Comparison of ENCODE assay signal across 8 cellular contexts in genomic region chr3:197654082-197654996, GRCh38.
A peak's percentile ranks its signal among the peaks of the same experiment; 100 is the strongest.
DNase-seq lines count a peak whose midpoint lies in the region; ATAC-seq, FAIRE-seq and TF ChIP-seq lines count a peak whose summit lies in the region.
"Not testable (repeated sequence)": the region's sequence is repeated elsewhere in the genome, so short reads cannot be mapped to it uniquely, and the experiment has no call there.

No MANE protein-coding gene starts in this region.

- not testable (repeated sequence) for H3K4me1 ChIP-seq in H1 (replicated peaks in 1 of 4; ENCODE audit: control insufficient read depth in 3 of 4, insufficient read depth in 4 of 4, low read length in 3 of 4)

- not testable (repeated sequence) for H3K36me3 Mint-ChIP-seq in CD4-positive, alpha-beta T cell (ENCODE audit: low read depth); memory B cell

- peak overlapping the region in 3 of 4 experiments; percentile 26 to 52 (median 36); a peak in 5 of 8 replicates for H3K4me3 ChIP-seq in H1 (ENCODE audit: extremely low read depth in 1 of 4, insufficient read depth in 2 of 4, low read depth in 3 of 4, low read length in 4 of 4)

- peak in 9 of 10 experiments; percentile 11 to 59 (median 28) for DNase-seq in CD4-positive, alpha-beta T cell
- DNase-seq in NAMALWA (ENCODE audit: low spot score) (peak; percentile 28), H1 (ENCODE audit: low read depth in 1 of 2, low spot score in 2 of 2) (peak in 1 of 2 experiments; percentile 82), memory B cell (ENCODE audit: low spot score in 2 of 2) (peak in 1 of 2 donors; percentile 60)
- DNase-seq in activated CD8-positive, alpha-beta memory T cell treated with anti-CD3 and anti-CD28 coated beads, Interleukin-2, amount 50 U/mL, for 48 hours = peak; percentile 82
- DNase-seq in stimulated activated CD4-positive, alpha-beta T cell treated with anti-CD3 and anti-CD28 coated beads, Interleukin-1b, Interleukin-23, amount 100 ng/mL, for 48 hours = peak; percentile 46

- not testable (repeated sequence) for H4K91ac ChIP-seq in H1 (replicated peaks; ENCODE audit: insufficient read length, low read length)

- not testable (repeated sequence) for H3K79me1 ChIP-seq in H1 (ENCODE audit: low read depth, low read length)

- peak overlapping the region in 1 of 2 experiments; percentile 46; a peak in 2 of 4 replicates for H3K4me2 ChIP-seq in H1 (ENCODE audit: insufficient read depth in 1 of 2, low read depth in 2 of 2, low read length in 2 of 2)

- not testable (repeated sequence) for H3K27me3 Mint-ChIP-seq in CD4-positive, alpha-beta T cell; memory B cell

- H2AFZ ChIP-seq in H1 (ENCODE audit: low read length) = not testable (repeated sequence)

- H2AK5ac ChIP-seq in H1 (ENCODE audit: low read depth, low read length) = not testable (repeated sequence)

- H4K5ac ChIP-seq in H1 (ENCODE audit: insufficient read length, low read depth, low read length) = not testable (repeated sequence)

- not testable (repeated sequence) for H3K23ac ChIP-seq in H1 (ENCODE audit: insufficient read length)

- not testable (repeated sequence) for H2BK15ac ChIP-seq in H1 (ENCODE audit: low read length)

- TF ChIP-seq RAD21 in H1 (IDR thresholded peaks at IDR 0.05 in 1 of 2, conservative IDR thresholded peaks at IDR 0.05 in 1 of 2; ENCODE audit: low read depth in 2 of 2, low read length in 2 of 2) = not testable (repeated sequence)

- not testable (repeated sequence) for TF ChIP-seq EP300 in H1 (IDR thresholded peaks at IDR 0.05; ENCODE audit: borderline replicate concordance in 1 of 2, low read depth in 2 of 2, low read length in 2 of 2)

- not testable (repeated sequence) for TF ChIP-seq POLR2A in H1 (IDR thresholded peaks at IDR 0.05; ENCODE audit: control extremely low read depth in 1 of 2, low read depth in 2 of 2, low read length in 2 of 2)

- not testable (repeated sequence) for H3K4me3 Mint-ChIP-seq in CD4-positive, alpha-beta T cell
- H3K4me3 Mint-ChIP-seq in memory B cell = peak overlapping the region; percentile 70

- H3K56ac ChIP-seq in H1 (replicated peaks; ENCODE audit: insufficient read length, low read depth, low read length) = not testable (repeated sequence)

- CTCF ChIA-PET in CD4-positive, alpha-beta T cell (lab: Charles Lee); H1 (lab: Charles Lee; ENCODE audit: partially characterized antibody): not testable (repeated sequence)

- not testable (repeated sequence) for H3K27ac Mint-ChIP-seq in CD4-positive, alpha-beta T cell; memory B cell

- intact Hi-C loops in CD4-positive, alpha-beta T cell (cut with DNase I, micrococcal nuclease) = not testable (repeated sequence)

- POLR2A ChIA-PET in CD4-positive, alpha-beta T cell (lab: Charles Lee); H1 (lab: Charles Lee; ENCODE audit: partially characterized antibody): not testable (repeated sequence)

- not testable (repeated sequence) for H2BK20ac ChIP-seq in H1 (ENCODE audit: low read length)

- H3K27me3 ChIP-seq in CD4-positive, alpha-beta T cell (ENCODE audit: control insufficient read depth, insufficient read depth, low read length); H1 (replicated peaks in 1 of 4; ENCODE audit: control insufficient read depth in 3 of 4, extremely low read depth in 1 of 4, insufficient read depth in 3 of 4, low read length in 3 of 4): not testable (repeated sequence)

- not testable (repeated sequence) for H3K4ac ChIP-seq in H1 (replicated peaks; ENCODE audit: insufficient read length, low read depth, low read length)

- FAIRE-seq in H1 (lab: Jason Lieb, UNC) = not testable (repeated sequence)

- H3K4me1 Mint-ChIP-seq in CD4-positive, alpha-beta T cell (ENCODE audit: low read depth); memory B cell: not testable (repeated sequence)

- not testable (repeated sequence) for H4K20me1 ChIP-seq in H1 (replicated peaks in 1 of 2; ENCODE audit: control insufficient read depth in 1 of 2, insufficient read depth in 2 of 2, low read length in 2 of 2)

- not testable (repeated sequence) for H3K27ac ChIP-seq in CD4-positive, alpha-beta T cell (ENCODE audit: low read depth, low read length); H1 (ENCODE audit: low read depth, low read length)

- H3K79me2 ChIP-seq in H1 (ENCODE audit: control insufficient read depth in 1 of 2, insufficient read depth in 2 of 2, low read length in 2 of 2) = not testable (repeated sequence)

- H3K9me3 Mint-ChIP-seq in CD4-positive, alpha-beta T cell; memory B cell: not testable (repeated sequence)

- peak; percentile 84 for ATAC-seq in CD4-positive, alpha-beta T cell (ENCODE audit: poor library complexity)
- ATAC-seq in GM19452 (IDR thresholded peaks at IDR 0.05; ENCODE audit: unreplicated experiment) (peak; percentile 93), HG02970 (IDR thresholded peaks at IDR 0.05; ENCODE audit: low FRiP score, unreplicated experiment) (peak; percentile 96), memory B cell (ENCODE audit: low read depth) (peak; percentile 94)

- not testable (repeated sequence) for H3K9me3 ChIP-seq in CD4-positive, alpha-beta T cell (ENCODE audit: control insufficient read depth, low read length); H1 (ENCODE audit: insufficient read depth in 2 of 2, low read depth in 1 of 2, low read length in 1 of 2)

- H3K14ac ChIP-seq in H1 (ENCODE audit: insufficient read length) = not testable (repeated sequence)

- H3K36me3 ChIP-seq in H1 (ENCODE audit: control insufficient read depth in 2 of 4, insufficient read depth in 4 of 4, low read length in 3 of 4) = not testable (repeated sequence)

- not testable (repeated sequence) for H3K18ac ChIP-seq in H1 (ENCODE audit: extremely low read depth, low read length)

- not testable (repeated sequence) for H3K23me2 ChIP-seq in H1 (ENCODE audit: low read depth, low read length)

- not testable (repeated sequence) for H2BK12ac ChIP-seq in H1 (ENCODE audit: low read depth, low read length)

- 1% methylated on average over 21 of the region's 101 CpGs; no CpG with 5 or more reads in 1 of the 2 experiments for WGBS in H1 (ENCODE audit: extremely low coverage in 1 of 2, insufficient coverage in 1 of 2, insufficient read length in 1 of 2, insufficient replicate concordance in 2 of 2, low coverage in 1 of 2, low lambda C conversion rate in 2 of 2, missing lambda C conversion rate in 1 of 2), 2 experiments

- not testable (repeated sequence) for H4K8ac ChIP-seq in H1 (ENCODE audit: extremely low read depth, insufficient read depth, low read length)

- not testable (repeated sequence) for TF ChIP-seq CTCF in CD4-positive, alpha-beta T cell (IDR thresholded peaks at IDR 0.05); H1 (IDR thresholded peaks at IDR 0.05; ENCODE audit: control extremely low read depth in 1 of 3, insufficient read depth in 1 of 3, low read depth in 1 of 3, low read length in 3 of 3)

- H2BK120ac ChIP-seq in H1 (replicated peaks; ENCODE audit: low read depth, low read length) = not testable (repeated sequence)

- H2BK5ac ChIP-seq in H1 (ENCODE audit: low read depth, low read length) = not testable (repeated sequence)

- H3K9ac ChIP-seq in H1 (replicated peaks in 1 of 4; ENCODE audit: extremely low read depth in 1 of 4, low read depth in 3 of 4, low read length in 3 of 4) = not testable (repeated sequence)
